9 cellular contexts compared by ENCODE assay signal in the genomic region with DNA sequence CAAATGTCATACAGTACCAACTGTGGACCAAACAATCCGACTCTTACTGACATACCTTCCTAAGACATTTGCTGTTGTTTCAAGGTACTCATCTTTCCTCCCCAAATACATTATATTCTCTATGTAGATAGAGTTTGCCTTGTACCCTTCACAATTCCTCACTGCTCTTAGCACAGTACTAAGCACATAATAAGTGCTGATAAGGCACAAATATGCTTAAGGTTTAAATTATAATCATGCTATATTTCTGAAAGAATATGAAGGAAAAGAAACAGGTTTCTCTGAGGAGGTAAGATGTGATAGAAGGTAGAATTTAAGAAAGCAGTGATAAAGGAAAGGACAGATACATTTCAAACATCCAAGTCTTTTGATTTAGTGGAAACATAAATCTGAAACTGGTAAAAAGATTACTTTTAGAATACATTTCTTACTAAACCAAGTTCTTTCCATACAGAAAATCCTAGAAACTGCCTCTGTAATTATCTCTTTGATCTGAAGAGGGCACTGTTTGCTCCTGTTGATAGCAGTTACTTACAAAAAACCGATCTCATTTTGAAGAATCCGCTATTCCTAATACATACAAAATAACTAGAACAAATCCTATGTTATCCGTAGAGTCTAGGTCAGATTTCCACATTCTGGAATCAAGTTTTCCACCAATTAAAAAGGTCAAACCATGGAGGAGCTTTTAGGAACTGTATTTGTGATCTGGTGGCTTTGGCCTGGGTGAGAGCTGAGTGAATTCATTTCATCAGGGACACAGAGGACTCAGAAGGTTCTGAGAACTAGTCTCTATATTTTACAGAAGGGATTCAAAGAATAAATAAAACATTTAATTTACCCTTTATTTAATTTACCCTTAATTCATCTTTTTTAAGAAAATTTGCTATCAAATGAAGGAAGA.
DNase-seq lines count a peak whose midpoint lies in the region; ATAC-seq, FAIRE-seq and TF ChIP-seq lines count a peak whose summit lies in the region.
"Had no signal": no experiment of that assay in that cellular context is flagged by ENCODE, and none has a peak within 500 bp of the region (broad histone marks: within the 10 kb centered on the region; RNA-seq: fewer than 3 reads in every experiment).

No MANE protein-coding gene starts in this region.

- CTCF ChIA-PET in AG04449 (lab: Yijun Ruan, JAX): interaction anchor here (0.7 to 14.8 kb wide), 28 partner anchors 10 to 113 kb away, joined by 3 to 142 read pairs (median 5); no protein-coding TSS in a partner anchor

- POLR2A ChIA-PET in AG04449 (lab: Yijun Ruan, JAX): no interaction called here

- H3K4me3 ChIP-seq in AG04449 (ENCODE audit: low read depth, low read length): no peak overlapping the region

- peak; percentile 86 for FAIRE-seq in GM19239 (lab: Jason Lieb, UNC)

- DNase-seq in AG04449 (ENCODE audit: low read depth, low spot score): no peak
- no peak for DNase-seq in GM19239 (ENCODE audit: insufficient read length, low spot score)
- DNase-seq in SKM-1 treated with dmso at 0.1 percent for 144 hours (lab: John Stamatoyannopoulos, UW; ENCODE audit: unreplicated experiment): peak; percentile 1
- DNase-seq in inferior parietal cortex (ENCODE audit: extremely low spot score): peak; percentile 35
- DNase-seq in stimulated activated CD4-positive, alpha-beta T cell treated with anti-CD3 and anti-CD28 coated beads, Interleukin-4, amount 100 ng/mL, for 24 hours: no peak
- no peak for DNase-seq in activated CD8-positive, alpha-beta memory T cell treated with anti-CD3 and anti-CD28 coated beads, Interleukin-2, amount 50 U/mL, for 4 hours
- no peak for DNase-seq in NCI-H1436 treated with DMSO at 0.1 percent for 48 hours (lab: John Stamatoyannopoulos, UW)
- DNase-seq: stimulated activated CD4-positive, alpha-beta T cell treated with anti-CD3 and anti-CD28 coated beads, Interleukin-2, amount 100 ng/mL, for 48 hours had no signal

- ATAC-seq in HG03108 (IDR thresholded peaks at IDR 0.05; ENCODE audit: unreplicated experiment): no peak

- peak; percentile 41 for TF ChIP-seq CTCF in AG04449 (IDR thresholded peaks at IDR 0.05; ENCODE audit: insufficient read depth, low read length, missing control alignments)

Comparison
In these comparisons a context has a peak if more than half of its experiments do, and no peak if none do; other contexts are left out.
1. DNase-seq: peak in SKM-1 treated with dmso at 0.1 percent for 144 hours (single experiment) and inferior parietal cortex (single experiment); none in AG04449 (single experiment), GM19239 (single experiment), stimulated activated CD4-positive, alpha-beta T cell treated with anti-CD3 and anti-CD28 coated beads, Interleukin-4, amount 100 ng/mL, for 24 hours (single experiment), activated CD8-positive, alpha-beta memory T cell treated with anti-CD3 and anti-CD28 coated beads, Interleukin-2, amount 50 U/mL, for 4 hours (single experiment) and NCI-H1436 treated with DMSO at 0.1 percent for 48 hours (single experiment).